In genomic region chr2:26516246-26516645, GRCh38 we compare ENCODE assay signal across 31 cellular contexts. TPM values are rescaled to one million over a fixed set of nuclear protein-coding genes. Genes with fewer than 3 reads are reported as not detected.
"Had no signal": no experiment of that assay in that cellular context is flagged by ENCODE, and none has a peak within 500 bp of the region (broad histone marks: within the 10 kb centered on the region; RNA-seq: fewer than 3 reads in every experiment).

No MANE protein-coding gene starts in this region.

- ATAC-seq: effector memory CD8-positive, alpha-beta T cell; esophagus mucosa; gastrocnemius medialis; heart right ventricle; left colon; left lobe of liver had no signal

- H3K4me3 ChIP-seq: colonic mucosa, esophagus squamous epithelium, gastrocnemius medialis, heart right ventricle, left ventricle myocardium inferior, lung had no signal

- H3K4me3 Mint-ChIP-seq: dendritic cell treated with granulocyte-macrophage colony-stimulating factor and Interleukin-4, amounts not matched to agents 40 ng/mL and 50 ng/mL, for 4 days; effector memory CD8-positive, alpha-beta T cell; endodermal cell; memory B cell had no signal

- H3K36me3 Mint-ChIP-seq: memory B cell had no signal

- H3K36me3 ChIP-seq: colonic mucosa, esophagus squamous epithelium, gastrocnemius medialis, heart right ventricle, left ventricle myocardium inferior had no signal

- H3K27ac Mint-ChIP-seq: dendritic cell treated with granulocyte-macrophage colony-stimulating factor and Interleukin-4, amounts not matched to agents 40 ng/mL and 50 ng/mL, for 4 days; effector memory CD8-positive, alpha-beta T cell; endodermal cell; memory B cell had no signal

- H3K27me3 ChIP-seq: colonic mucosa, gastrocnemius medialis had no signal

- H3K9me3 Mint-ChIP-seq: dendritic cell treated with granulocyte-macrophage colony-stimulating factor and Interleukin-4, amounts not matched to agents 40 ng/mL and 50 ng/mL, for 4 days; effector memory CD8-positive, alpha-beta T cell; endodermal cell; memory B cell had no signal

- DNase-seq: cerebellar nuclear complex; colonic mucosa; cortex of kidney; effector CD8-positive, alpha-beta T cell; effector memory CD8-positive, alpha-beta T cell; endodermal cell; erythroblast; esophagus squamous epithelium; foreskin fibroblast; foreskin melanocyte; gastrocnemius medialis; glutamatergic neuron; head of caudate nucleus; heart right ventricle; hippocampal formation; kidney glomerular epithelial cell; left colon; left ventricle myocardium inferior; mammary epithelial cell; mesendoderm; midbrain had no signal

- H3K4me1 Mint-ChIP-seq: endodermal cell had no signal

- H3K4me1 ChIP-seq: colonic mucosa, esophagus squamous epithelium, gastrocnemius medialis, heart right ventricle, left ventricle myocardium inferior had no signal

- FAIRE-seq: endometrium, islet of Langerhans, keratinocyte had no signal

- H3K27ac ChIP-seq: colonic mucosa, epithelial cell of prostate, esophagus squamous epithelium, gastrocnemius medialis, heart right ventricle, left ventricle myocardium inferior had no signal

- H3K9me3 ChIP-seq: colonic mucosa, esophagus squamous epithelium, gastrocnemius medialis, heart right ventricle, left ventricle myocardium inferior had no signal

RNA-seq across cellular contexts. Expression of gene OTOF, which starts 38.3 kb away (rescaled TPM):
- total RNA-seq: chondrocyte, colonic mucosa, esophagus mucosa, left colon, left ventricle myocardium inferior, mammary epithelial cell had no signal
- polyA plus RNA-seq: keratinocyte, mammary epithelial cell had no signal
